Comparison of ENCODE assay signal across 24 cellular contexts in genomic region chr12:32841061-32841460, GRCh38.
"Had no signal": no experiment of that assay in that cellular context is flagged by ENCODE, and none has a peak within 500 bp of the region (broad histone marks: within the 10 kb centered on the region; RNA-seq: fewer than 3 reads in every experiment).

No MANE protein-coding gene starts in this region.

- H3K36me3 ChIP-seq: gastrocnemius medialis, neural progenitor cell, suprapubic skin, upper lobe of right lung had no signal

- H3K4me3 ChIP-seq: dorsolateral prefrontal cortex, gastrocnemius medialis, hepatocyte, neural progenitor cell, right lobe of liver, suprapubic skin, transverse colon, upper lobe of right lung, vagina had no signal

- H3K79me2 ChIP-seq: parathyroid adenoma had no signal

- H3K4me2 ChIP-seq: hepatocyte, neural progenitor cell had no signal

- H3K4me1 ChIP-seq: gastrocnemius medialis, parathyroid adenoma, right lobe of liver, suprapubic skin, transverse colon, upper lobe of right lung, vagina had no signal

- H3K9me3 ChIP-seq: gastrocnemius medialis, right lobe of liver, suprapubic skin, transverse colon, upper lobe of right lung, vagina had no signal

- DNase-seq: dorsolateral prefrontal cortex; effector CD8-positive, alpha-beta T cell; endodermal cell; foreskin fibroblast; gastrocnemius medialis; head of caudate nucleus; kidney glomerular epithelial cell; mesenchymal stem cell; midbrain; naive thymus-derived CD4-positive, alpha-beta T cell; right lobe of liver; small intestine; stimulated activated CD4-positive, alpha-beta T cell treated with anti-CD3 and anti-CD28 coated beads, Interleukin-15, amount 100 ng/mL, for 24 hours; stimulated activated CD4-positive, alpha-beta T cell treated with anti-CD3 and anti-CD28 coated beads, Interleukin-2, amount 100 ng/mL, for 48 hours; stimulated activated naive B cell treated with anti-CD40 and anti-IgM and Interleukin-4, amounts not matched to agents 10 μg/mL and 1 μg/mL and 100 μg/mL, for 72 hours; stimulated activated naive CD8-positive, alpha-beta T cell treated with anti-CD3 and anti-CD28 coated beads, Interleukin-15, amount 100 ng/mL, for 72 hours; transverse colon; upper lobe of right lung had no signal

- H3K27me3 ChIP-seq: gastrocnemius medialis, hepatocyte, neural progenitor cell, right lobe of liver, suprapubic skin, transverse colon, upper lobe of right lung, vagina had no signal

- H3K9ac ChIP-seq: neural progenitor cell, parathyroid adenoma had no signal

- H3K27ac ChIP-seq: dorsolateral prefrontal cortex, epithelial cell of prostate, gastrocnemius medialis, hepatocyte, neural progenitor cell, parathyroid adenoma, right lobe of liver, suprapubic skin, transverse colon, upper lobe of right lung, vagina had no signal
